In genomic region chr18:76894947-76895346, GRCh38 we compare ENCODE assay signal across 33 cellular contexts.
"Had no signal": no experiment of that assay in that cellular context is flagged by ENCODE, and none has a peak within 500 bp of the region (broad histone marks: within the 10 kb centered on the region; RNA-seq: fewer than 3 reads in every experiment).

No MANE protein-coding gene starts in this region.

- H3K9me3 Mint-ChIP-seq: activated B cell treated with CpG ODN at 0.5 μM for 24 hours; activated CD8-positive, alpha-beta T cell treated with anti-CD3 and anti-CD28 coated beads for 36 hours; activated naive CD4-positive, alpha-beta T cell treated with anti-CD3 and anti-CD28 coated beads, Interleukin-2, amount 10 ng/mL, durations not matched to agents 7 days and 5 days; activated naive CD4-positive, alpha-beta T cell treated with anti-CD3 and anti-CD28 coated beads, Interleukin-2, amount 50 U/mL, for 72 hours; activated naive CD8-positive, alpha-beta T cell treated with anti-CD3 and anti-CD28 coated beads, Interleukin-2, amount 10 ng/mL, durations not matched to agents 7 days and 5 days; activated T-cell treated with anti-CD3 and anti-CD28 coated beads, Interleukin-2, amount 50 U/mL, for 4 hours; activated T-helper 1 cell treated with anti-CD3 and anti-CD28 coated beads, Interleukin-12 subunit alpha, Interleukin-12 subunit beta, Interleukin-2, Interleukin-4 antibody, amounts not matched to agents 30 ng/mL and 10 ng/mL and 1 ng/mL, durations not matched to agents 14 hours and 24 hours and 36 hours; effector memory CD8-positive, alpha-beta T cell; T-helper 2 cell treated with Interferon-gamma antibody and Interleukin-4, amounts not matched to agents 5 μg/mL and 100 μg/mL, for 36 hours had no signal

- H3K27me3 Mint-ChIP-seq: activated B cell treated with CpG ODN at 0.5 μM for 24 hours; activated CD8-positive, alpha-beta T cell treated with anti-CD3 and anti-CD28 coated beads for 36 hours; activated naive CD4-positive, alpha-beta T cell treated with anti-CD3 and anti-CD28 coated beads, Interleukin-2, amount 10 ng/mL, durations not matched to agents 7 days and 5 days; activated naive CD8-positive, alpha-beta T cell treated with anti-CD3 and anti-CD28 coated beads, Interleukin-2, amount 10 ng/mL, durations not matched to agents 7 days and 5 days; brain; effector memory CD8-positive, alpha-beta T cell; T-helper 17 cell had no signal

- H3K27ac ChIP-seq: ascending aorta, breast epithelium, cardiac muscle cell, colonic mucosa, epithelial cell of prostate, esophagus squamous epithelium, gastroesophageal sphincter, WERI-Rb-1 had no signal

- DNase-seq: activated B cell treated with CpG ODN at 0.5 μM for 24 hours; activated CD4-positive, alpha-beta T cell treated with anti-CD3 and anti-CD28 coated beads for 48 hours; activated CD4-positive, alpha-beta T cell treated with anti-CD3 and anti-CD28 coated beads, Interleukin-2, amount 50 U/mL, for 1 hour; activated CD4-positive, alpha-beta T cell treated with anti-CD3 and anti-CD28 coated beads, Interleukin-2, amount 50 U/mL, for 48 hours; activated CD8-positive, alpha-beta memory T cell treated with anti-CD3 and anti-CD28 coated beads for 24 hours; activated CD8-positive, alpha-beta T cell treated with anti-CD3 and anti-CD28 coated beads for 36 hours; activated gamma-delta T cell; activated naive CD4-positive, alpha-beta T cell; activated naive CD4-positive, alpha-beta T cell treated with anti-CD3 and anti-CD28 coated beads, Interleukin-2, amount 10 ng/mL, durations not matched to agents 7 days and 5 days; activated naive CD8-positive, alpha-beta T cell treated with anti-CD3 and anti-CD28 coated beads, Interleukin-2, amount 10 ng/mL, durations not matched to agents 7 days and 5 days; activated T-cell treated with anti-CD3 and anti-CD28 coated beads, Interleukin-2, amount 50 U/mL, for 4 hours; central memory CD4-positive, alpha-beta T cell; cerebellar nuclear complex; colonic mucosa; dorsolateral prefrontal cortex; effector CD4-positive, alpha-beta T cell; effector memory CD8-positive, alpha-beta T cell; esophagus squamous epithelium; foreskin melanocyte; T-helper 1 cell; T-helper 17 cell; T1000; WERI-Rb-1 had no signal

- H3K4me1 ChIP-seq: ascending aorta, breast epithelium, colonic mucosa, esophagus squamous epithelium, gastroesophageal sphincter had no signal

- H3K27ac Mint-ChIP-seq: activated B cell treated with CpG ODN at 0.5 μM for 24 hours; activated CD8-positive, alpha-beta T cell treated with anti-CD3 and anti-CD28 coated beads for 36 hours; activated naive CD4-positive, alpha-beta T cell treated with anti-CD3 and anti-CD28 coated beads, Interleukin-2, amount 10 ng/mL, durations not matched to agents 7 days and 5 days; activated naive CD8-positive, alpha-beta T cell treated with anti-CD3 and anti-CD28 coated beads, Interleukin-2, amount 10 ng/mL, durations not matched to agents 7 days and 5 days; activated T-helper 1 cell treated with anti-CD3 and anti-CD28 coated beads, Interleukin-12 subunit alpha, Interleukin-12 subunit beta, Interleukin-2, Interleukin-4 antibody, amounts not matched to agents 30 ng/mL and 10 ng/mL and 1 ng/mL, durations not matched to agents 14 hours and 24 hours and 36 hours; effector memory CD8-positive, alpha-beta T cell; T-helper 17 cell; T-helper 2 cell treated with Interferon-gamma antibody and Interleukin-4, amounts not matched to agents 5 μg/mL and 100 μg/mL, for 36 hours had no signal

- H3K9me3 ChIP-seq: ascending aorta, breast epithelium, colonic mucosa, esophagus squamous epithelium, gastroesophageal sphincter had no signal

- H3K4me3 ChIP-seq: ascending aorta, breast epithelium, cardiac muscle cell, colonic mucosa, dorsolateral prefrontal cortex, esophagus squamous epithelium, gastroesophageal sphincter had no signal

- ATAC-seq: activated CD4-positive, CD25-positive, alpha-beta regulatory T cell treated with anti-CD3 and anti-CD28 coated beads, Interleukin-2, amount 50 U/mL, for 24 hours; activated CD8-positive, alpha-beta T cell treated with anti-CD3 and anti-CD28 coated beads for 36 hours; activated naive CD4-positive, alpha-beta T cell treated with anti-CD3 and anti-CD28 coated beads, Interleukin-2, amount 50 U/mL, for 72 hours; activated T-cell treated with anti-CD3 and anti-CD28 coated beads, Interleukin-2, amount 50 U/mL, for 4 hours; effector memory CD8-positive, alpha-beta T cell; gastroesophageal sphincter; T-helper 17 cell had no signal

- H3K4me1 Mint-ChIP-seq: activated B cell treated with CpG ODN at 0.5 μM for 24 hours; activated naive CD4-positive, alpha-beta T cell treated with anti-CD3 and anti-CD28 coated beads, Interleukin-2, amount 10 ng/mL, durations not matched to agents 7 days and 5 days; brain; T-helper 17 cell had no signal

- H3K27me3 ChIP-seq: ascending aorta, breast epithelium, cardiac muscle cell, colonic mucosa, dorsolateral prefrontal cortex, esophagus squamous epithelium, gastroesophageal sphincter had no signal

- H3K4me3 Mint-ChIP-seq: activated B cell treated with CpG ODN at 0.5 μM for 24 hours; activated CD8-positive, alpha-beta T cell treated with anti-CD3 and anti-CD28 coated beads for 36 hours; activated naive CD4-positive, alpha-beta T cell treated with anti-CD3 and anti-CD28 coated beads, Interleukin-2, amount 10 ng/mL, durations not matched to agents 7 days and 5 days; activated naive CD8-positive, alpha-beta T cell treated with anti-CD3 and anti-CD28 coated beads, Interleukin-2, amount 10 ng/mL, durations not matched to agents 7 days and 5 days; activated T-cell treated with anti-CD3 and anti-CD28 coated beads, Interleukin-2, amount 50 U/mL, for 4 hours; activated T-helper 1 cell treated with anti-CD3 and anti-CD28 coated beads, Interleukin-12 subunit alpha, Interleukin-12 subunit beta, Interleukin-2, Interleukin-4 antibody, amounts not matched to agents 30 ng/mL and 10 ng/mL and 1 ng/mL, durations not matched to agents 14 hours and 24 hours and 36 hours; brain; effector memory CD8-positive, alpha-beta T cell; T-helper 17 cell; T-helper 2 cell treated with Interferon-gamma antibody and Interleukin-4, amounts not matched to agents 5 μg/mL and 100 μg/mL, for 36 hours had no signal
